ENCODE assay signal across 1 cellular context in genomic region chr5:177351392-177352329, GRCh38.
A peak's percentile ranks its signal among the peaks of the same experiment; 100 is the strongest.
TF ChIP-seq lines count a peak whose summit lies in the region.

A gene with protein sequence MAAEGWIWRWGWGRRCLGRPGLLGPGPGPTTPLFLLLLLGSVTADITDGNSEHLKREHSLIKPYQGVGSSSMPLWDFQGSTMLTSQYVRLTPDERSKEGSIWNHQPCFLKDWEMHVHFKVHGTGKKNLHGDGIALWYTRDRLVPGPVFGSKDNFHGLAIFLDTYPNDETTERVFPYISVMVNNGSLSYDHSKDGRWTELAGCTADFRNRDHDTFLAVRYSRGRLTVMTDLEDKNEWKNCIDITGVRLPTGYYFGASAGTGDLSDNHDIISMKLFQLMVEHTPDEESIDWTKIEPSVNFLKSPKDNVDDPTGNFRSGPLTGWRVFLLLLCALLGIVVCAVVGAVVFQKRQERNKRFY (minus strand): TSS chr5:177351668. CDS start chr5:177351647, 21 bp downstream.

TF ChIP-seq in K562, 482 proteins besides CTCF, POLR2A, EP300 and RAD21 (continued from another document and continues in another):
- TF ChIP-seq ZBTB40 (IDR thresholded peaks at IDR 0.05) (peak; percentile 99), ZBTB40 (CRISPR knock-in tag; IDR thresholded peaks at IDR 0.05) (no peak), NR1H2 (CRISPR knock-in tag; IDR thresholded peaks at IDR 0.05) (0 out of 2 replicates have a peak, but pooled peaks have one; percentile 75), PHF20 (IDR thresholded peaks at IDR 0.05; ENCODE audit: partially characterized antibody) (peak; percentile 99), TFAM (CRISPR knock-in tag; conservative IDR thresholded peaks at IDR 0.05) (no peak), ZNF217 (CRISPR knock-in tag; IDR thresholded peaks at IDR 0.05) (no peak), PRPF4 (IDR thresholded peaks at IDR 0.05; ENCODE audit: insufficient read depth, low read depth, low read length, poor library complexity, severe bottlenecking) (no peak), ZNF224 (CRISPR knock-in tag; IDR thresholded peaks at IDR 0.05) (no peak), SMAD1 (IDR thresholded peaks at IDR 0.05; ENCODE audit: low read depth, low read length, partially characterized antibody) (no peak), LEF1 (IDR thresholded peaks at IDR 0.05) (peak; percentile 79; the same call in 1 of the 2 replicates), HDAC8 (tag; IDR thresholded peaks at IDR 0.05) (no peak), ZNF41 (CRISPR knock-in tag; conservative IDR thresholded peaks at IDR 0.05) (peak; percentile 56; the same call in 1 of the 2 replicates), ZNF77 (CRISPR knock-in tag; IDR thresholded peaks at IDR 0.05) (no peak), NCOA1 (IDR thresholded peaks at IDR 0.05; ENCODE audit: low read depth) (peak; percentile 99), IRF2 (CRISPR knock-in tag; IDR thresholded peaks at IDR 0.05) (no peak), MTA3 (IDR thresholded peaks at IDR 0.05; ENCODE audit: borderline replicate concordance) (peak; percentile 81; the same call in 1 of the 2 replicates), SREBF2 (CRISPR knock-in tag; IDR thresholded peaks at IDR 0.05) (no peak), TRIM25 (IDR thresholded peaks at IDR 0.05; ENCODE audit: borderline replicate concordance) (peak; percentile 56; the same call in 1 of the 2 replicates), RBM39 (optimal IDR thresholded peaks at IDR 0.05; ENCODE audit: low read depth, low read length) (no peak), ZSCAN32 (CRISPR knock-in tag; IDR thresholded peaks at IDR 0.05) (peak; percentile 52; the same call in 1 of the 2 replicates), HDGF (IDR thresholded peaks at IDR 0.05) (no peak), CBFB (CRISPR knock-in tag; IDR thresholded peaks at IDR 0.05) (no peak), ELF1 (tag; IDR thresholded peaks at IDR 0.05) (peak; percentile 100), AFF4 (CRISPR knock-in tag; IDR thresholded peaks at IDR 0.05) (peak; percentile 91; the same call in 1 of the 2 replicates), SIN3A (IDR thresholded peaks at IDR 0.05; ENCODE audit: borderline replicate concordance in 2 of 2, control insufficient read depth in 1 of 2, low read depth in 2 of 2, low read length in 2 of 2) (peak; percentile 86 to 94), SMAD3 (CRISPR knock-in tag; conservative IDR thresholded peaks at IDR 0.05) (0 out of 2 replicates have a peak, but pooled peaks have one; percentile 37), MYC (IDR thresholded peaks at IDR 0.05; ENCODE audit: low read depth, low read length) (no peak; the same call in 1 of the 2 replicates), MYC (CRISPR knock-in tag; IDR thresholded peaks at IDR 0.05; ENCODE audit: borderline replicate concordance, low read depth) (peak; percentile 76; the same call in 1 of the 2 replicates), ZNF316 (IDR thresholded peaks at IDR 0.05) (no peak), RBM34 (IDR thresholded peaks at IDR 0.05; ENCODE audit: borderline replicate concordance, insufficient read depth, low read length) (no peak), ZBED1 (IDR thresholded peaks at IDR 0.05) (no peak), RFX7 (CRISPR knock-in tag; IDR thresholded peaks at IDR 0.05) (no peak), MTF1 (CRISPR knock-in tag; IDR thresholded peaks at IDR 0.05; ENCODE audit: borderline replicate concordance) (no peak)
- TF ChIP-seq, protein P1, sequence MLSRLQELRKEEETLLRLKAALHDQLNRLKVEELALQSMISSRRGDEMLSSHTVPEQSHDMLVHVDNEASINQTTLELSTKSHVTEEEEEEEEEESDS (CRISPR knock-in tag; IDR thresholded peaks at IDR 0.05): no peak
- TF ChIP-seq, protein P2, sequence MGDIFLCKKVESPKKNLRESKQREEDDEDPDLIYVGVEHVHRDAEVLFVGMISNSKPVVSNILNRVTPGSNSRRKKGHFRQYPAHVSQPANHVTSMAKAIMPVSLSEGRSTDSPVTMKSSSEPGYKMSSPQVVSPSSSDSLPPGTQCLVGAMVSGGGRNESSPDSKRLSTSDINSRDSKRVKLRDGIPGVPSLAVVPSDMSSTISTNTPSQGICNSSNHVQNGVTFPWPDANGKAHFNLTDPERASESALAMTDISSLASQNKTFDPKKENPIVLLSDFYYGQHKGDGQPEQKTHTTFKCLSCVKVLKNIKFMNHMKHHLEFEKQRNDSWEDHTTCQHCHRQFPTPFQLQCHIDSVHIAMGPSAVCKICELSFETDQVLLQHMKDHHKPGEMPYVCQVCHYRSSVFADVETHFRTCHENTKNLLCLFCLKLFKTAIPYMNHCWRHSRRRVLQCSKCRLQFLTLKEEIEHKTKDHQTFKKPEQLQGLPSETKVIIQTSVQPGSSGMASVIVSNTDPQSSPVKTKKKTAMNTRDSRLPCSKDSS (IDR thresholded peaks at IDR 0.05; ENCODE audit: low read depth, partially characterized antibody): no peak
- TF ChIP-seq, protein P3, sequence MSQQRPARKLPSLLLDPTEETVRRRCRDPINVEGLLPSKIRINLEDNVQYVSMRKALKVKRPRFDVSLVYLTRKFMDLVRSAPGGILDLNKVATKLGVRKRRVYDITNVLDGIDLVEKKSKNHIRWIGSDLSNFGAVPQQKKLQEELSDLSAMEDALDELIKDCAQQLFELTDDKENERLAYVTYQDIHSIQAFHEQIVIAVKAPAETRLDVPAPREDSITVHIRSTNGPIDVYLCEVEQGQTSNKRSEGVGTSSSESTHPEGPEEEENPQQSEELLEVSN (IDR thresholded peaks at IDR 0.05; ENCODE audit: borderline replicate concordance in 1 of 2, extremely low read depth in 1 of 2, insufficient read depth in 1 of 2, insufficient read length in 1 of 2, low read depth in 1 of 2, low read length in 1 of 2, poor library complexity in 1 of 2, severe bottlenecking in 1 of 2): peak; percentile 60 to 72
- TF ChIP-seq, protein P4, sequence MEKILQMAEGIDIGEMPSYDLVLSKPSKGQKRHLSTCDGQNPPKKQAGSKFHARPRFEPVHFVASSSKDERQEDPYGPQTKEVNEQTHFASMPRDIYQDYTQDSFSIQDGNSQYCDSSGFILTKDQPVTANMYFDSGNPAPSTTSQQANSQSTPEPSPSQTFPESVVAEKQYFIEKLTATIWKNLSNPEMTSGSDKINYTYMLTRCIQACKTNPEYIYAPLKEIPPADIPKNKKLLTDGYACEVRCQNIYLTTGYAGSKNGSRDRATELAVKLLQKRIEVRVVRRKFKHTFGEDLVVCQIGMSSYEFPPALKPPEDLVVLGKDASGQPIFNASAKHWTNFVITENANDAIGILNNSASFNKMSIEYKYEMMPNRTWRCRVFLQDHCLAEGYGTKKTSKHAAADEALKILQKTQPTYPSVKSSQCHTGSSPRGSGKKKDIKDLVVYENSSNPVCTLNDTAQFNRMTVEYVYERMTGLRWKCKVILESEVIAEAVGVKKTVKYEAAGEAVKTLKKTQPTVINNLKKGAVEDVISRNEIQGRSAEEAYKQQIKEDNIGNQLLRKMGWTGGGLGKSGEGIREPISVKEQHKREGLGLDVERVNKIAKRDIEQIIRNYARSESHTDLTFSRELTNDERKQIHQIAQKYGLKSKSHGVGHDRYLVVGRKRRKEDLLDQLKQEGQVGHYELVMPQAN (IDR thresholded peaks at IDR 0.05; ENCODE audit: borderline replicate concordance): peak; percentile 94
- TF ChIP-seq, protein P5, sequence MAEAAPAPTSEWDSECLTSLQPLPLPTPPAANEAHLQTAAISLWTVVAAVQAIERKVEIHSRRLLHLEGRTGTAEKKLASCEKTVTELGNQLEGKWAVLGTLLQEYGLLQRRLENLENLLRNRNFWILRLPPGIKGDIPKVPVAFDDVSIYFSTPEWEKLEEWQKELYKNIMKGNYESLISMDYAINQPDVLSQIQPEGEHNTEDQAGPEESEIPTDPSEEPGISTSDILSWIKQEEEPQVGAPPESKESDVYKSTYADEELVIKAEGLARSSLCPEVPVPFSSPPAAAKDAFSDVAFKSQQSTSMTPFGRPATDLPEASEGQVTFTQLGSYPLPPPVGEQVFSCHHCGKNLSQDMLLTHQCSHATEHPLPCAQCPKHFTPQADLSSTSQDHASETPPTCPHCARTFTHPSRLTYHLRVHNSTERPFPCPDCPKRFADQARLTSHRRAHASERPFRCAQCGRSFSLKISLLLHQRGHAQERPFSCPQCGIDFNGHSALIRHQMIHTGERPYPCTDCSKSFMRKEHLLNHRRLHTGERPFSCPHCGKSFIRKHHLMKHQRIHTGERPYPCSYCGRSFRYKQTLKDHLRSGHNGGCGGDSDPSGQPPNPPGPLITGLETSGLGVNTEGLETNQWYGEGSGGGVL (CRISPR knock-in tag; IDR thresholded peaks at IDR 0.05): no peak
